ENCODE assay signal across 11 cellular contexts in genomic region chr13:110869231-110869804, GRCh38. TPM values are rescaled to one million over a fixed set of nuclear protein-coding genes. Genes with fewer than 3 reads are reported as not detected.
DNase-seq lines count a peak whose midpoint lies in the region; ATAC-seq and TF ChIP-seq lines count a peak whose summit lies in the region.
"Had no signal": no experiment of that assay in that cellular context is flagged by ENCODE, and none has a peak within 500 bp of the region (broad histone marks: within the 10 kb centered on the region; RNA-seq: fewer than 3 reads in every experiment).

No MANE protein-coding gene starts in this region.

- no peak for TF ChIP-seq POLR2A in uterus (IDR thresholded peaks at IDR 0.05)

- no peaks in the 10 kb centered on the region for H3K36me3 ChIP-seq in uterus
- H3K36me3 ChIP-seq: HAP-1 had no signal

- no peak for ATAC-seq in activated naive CD8-positive, alpha-beta T cell treated with anti-CD3 and anti-CD28 coated beads, Interleukin-2, amount 50 U/mL, for 24 hours

- H3K4me1 ChIP-seq in uterus = peaks cover 6 to 10% of the 10 kb centered on the region in 2 donors

- peak overlapping the region; percentile 84 to 92 for H3K27ac ChIP-seq in uterus
- H3K27ac ChIP-seq: C4-2B had no signal

- H3K27me3 ChIP-seq in uterus = no peaks in the 10 kb centered on the region

- H3K36me3 Mint-ChIP-seq in activated naive CD8-positive, alpha-beta T cell = peaks cover 2% of the 10 kb centered on the region
- peaks cover 2% of the 10 kb centered on the region for H3K36me3 Mint-ChIP-seq in activated naive CD8-positive, alpha-beta T cell treated with anti-CD3 and anti-CD28 coated beads, Interleukin-2, amount 50 U/mL, for 24 hours (ENCODE audit: low read depth)
- H3K36me3 Mint-ChIP-seq in chondrocyte (ENCODE audit: low read depth) = no peaks in the 10 kb centered on the region

- intact Hi-C loops in uterus (cut with DNase I; ENCODE audit: low total_unique reads) = no loop called here

- H3K9me3 ChIP-seq in uterus = no peaks in the 10 kb centered on the region
- H3K9me3 ChIP-seq: HAP-1 had no signal

- TF ChIP-seq CTCF in chondrocyte (IDR thresholded peaks at IDR 0.05) (no peak), uterus (IDR thresholded peaks at IDR 0.05) (no peak)

- no peak overlapping the region for H3K27ac Mint-ChIP-seq in activated naive CD8-positive, alpha-beta T cell
- no peak overlapping the region for H3K27ac Mint-ChIP-seq in activated naive CD8-positive, alpha-beta T cell treated with anti-CD3 and anti-CD28 coated beads, Interleukin-2, amount 50 U/mL, for 24 hours
- H3K27ac Mint-ChIP-seq in chondrocyte (ENCODE audit: unreplicated experiment) = peak overlapping the region; percentile 99

- no peak for DNase-seq in activated naive CD8-positive, alpha-beta T cell treated with anti-CD3 and anti-CD28 coated beads, Interleukin-2, amount 50 U/mL, for 24 hours
- DNase-seq in chondrocyte (ENCODE audit: low spot score) (no peak), medulla oblongata (ENCODE audit: extremely low spot score) (peak; percentile 26), uterus (peak in 1 of 2 donors; percentile 33), activated gamma-delta T cell (lab: John Stamatoyannopoulos, UW) (no peak), NCI-H345 (lab: John Stamatoyannopoulos, UW) (no peak), NCI-H2196 (lab: John Stamatoyannopoulos, UW; ENCODE audit: unreplicated experiment) (no peak)
- DNase-seq: NCI-H526 had no signal

- peaks cover 22% of the 10 kb centered on the region for H3K27me3 Mint-ChIP-seq in activated naive CD8-positive, alpha-beta T cell
- H3K27me3 Mint-ChIP-seq in activated naive CD8-positive, alpha-beta T cell treated with anti-CD3 and anti-CD28 coated beads, Interleukin-2, amount 50 U/mL, for 24 hours = peaks cover 40% of the 10 kb centered on the region
- H3K27me3 Mint-ChIP-seq in chondrocyte (ENCODE audit: low read depth) = no peaks in the 10 kb centered on the region

- peak overlapping the region in 1 of 2 donors; percentile 4 for H3K4me3 ChIP-seq in uterus
- H3K4me3 ChIP-seq: HAP-1 had no signal

- H3K9me3 Mint-ChIP-seq in activated naive CD8-positive, alpha-beta T cell (ENCODE audit: low read depth) = no peaks in the 10 kb centered on the region
- no peaks in the 10 kb centered on the region for H3K9me3 Mint-ChIP-seq in activated naive CD8-positive, alpha-beta T cell treated with anti-CD3 and anti-CD28 coated beads, Interleukin-2, amount 50 U/mL, for 24 hours
- no peaks in the 10 kb centered on the region for H3K9me3 Mint-ChIP-seq in chondrocyte (ENCODE audit: low read depth)

- H3K4me1 Mint-ChIP-seq in activated naive CD8-positive, alpha-beta T cell (ENCODE audit: low read depth) = no peaks in the 10 kb centered on the region
- H3K4me1 Mint-ChIP-seq in activated naive CD8-positive, alpha-beta T cell treated with anti-CD3 and anti-CD28 coated beads, Interleukin-2, amount 50 U/mL, for 24 hours = peaks cover 5% of the 10 kb centered on the region
- peaks cover 39% of the 10 kb centered on the region for H3K4me1 Mint-ChIP-seq in chondrocyte (ENCODE audit: low read depth)

- H3K4me3 Mint-ChIP-seq in activated naive CD8-positive, alpha-beta T cell = peak overlapping the region; percentile 4
- H3K4me3 Mint-ChIP-seq in activated naive CD8-positive, alpha-beta T cell treated with anti-CD3 and anti-CD28 coated beads, Interleukin-2, amount 50 U/mL, for 24 hours = no peak overlapping the region
- H3K4me3 Mint-ChIP-seq in chondrocyte (ENCODE audit: unreplicated experiment) = peak overlapping the region; percentile 77

RNA-seq across cellular contexts. Expression of gene ANKRD10, which starts 45.6 kb away (rescaled TPM):
- total RNA-seq in chondrocyte (110 to 139 TPM (median 112 TPM) in 3 replicates), uterus (100 to 1,000 TPM; 128 to 268 (median 235) TPM)
